Comparison of ENCODE assay signal across 21 cellular contexts in genomic region chr13:85441364-85441763, GRCh38.
DNase-seq lines count a peak whose midpoint lies in the region; ATAC-seq, FAIRE-seq and TF ChIP-seq lines count a peak whose summit lies in the region.
"Had no signal": no experiment of that assay in that cellular context is flagged by ENCODE, and none has a peak within 500 bp of the region (broad histone marks: within the 10 kb centered on the region; RNA-seq: fewer than 3 reads in every experiment).

No MANE protein-coding gene starts in this region.

- H3K4me3 ChIP-seq in A549 (peak overlapping the region; percentile 43), Karpas-422 (ENCODE audit: low read length) (no peak overlapping the region), H1 (ENCODE audit: extremely low read depth in 1 of 4, insufficient read depth in 2 of 4, low read depth in 3 of 4, low read length in 4 of 4) (no peak overlapping the region), gastrocnemius medialis (no peak overlapping the region)
- H3K4me3 ChIP-seq: GM12878, MG63 had no signal

- H3K14ac ChIP-seq in H1 (ENCODE audit: insufficient read length) = no peak overlapping the region

- H3K36me3 ChIP-seq in Karpas-422 (ENCODE audit: insufficient read depth, low read length) = no peaks in the 10 kb centered on the region
- no peaks in the 10 kb centered on the region for H3K36me3 ChIP-seq in H1 (ENCODE audit: control insufficient read depth in 2 of 4, insufficient read depth in 4 of 4, low read length in 3 of 4)
- no peaks in the 10 kb centered on the region for H3K36me3 ChIP-seq in gastrocnemius medialis
- H3K36me3 ChIP-seq: BE2C, MG63 had no signal

- TF ChIP-seq POLR2A in A549 (IDR thresholded peaks at IDR 0.05; ENCODE audit: low read length) (no peak), H1 (IDR thresholded peaks at IDR 0.05; ENCODE audit: control extremely low read depth in 1 of 2, low read depth in 2 of 2, low read length in 2 of 2) (no peak), GM12892 (IDR thresholded peaks at IDR 0.05; ENCODE audit: low read depth, low read length) (no peak), gastrocnemius medialis (IDR thresholded peaks at IDR 0.05) (no peak)

- ATAC-seq in A549 (peak in 1 of 2 experiments; percentile 81; a peak in 3 of 6 replicates), gastrocnemius medialis (no peak)
- ATAC-seq: GM12878 had no signal

- 29% methylated on average over 12 of the region's 12 CpGs for WGBS in A549 (ENCODE audit: missing lambda C conversion rate)
- 95% methylated on average over 12 of the region's 12 CpGs; no CpG with 5 or more reads in 1 of the 2 experiments for WGBS in H1 (ENCODE audit: extremely low coverage in 1 of 2, insufficient coverage in 1 of 2, insufficient read length in 1 of 2, insufficient replicate concordance in 2 of 2, low coverage in 1 of 2, low lambda C conversion rate in 2 of 2, missing lambda C conversion rate in 1 of 2), 2 experiments

- H3K18ac ChIP-seq in H1 (ENCODE audit: extremely low read depth, low read length) = no peak overlapping the region

- no peak overlapping the region for H2BK20ac ChIP-seq in H1 (ENCODE audit: low read length)

- H4K5ac ChIP-seq in H1 (ENCODE audit: insufficient read length, low read depth, low read length) = no peak overlapping the region

- TF ChIP-seq CTCF in A549 (IDR thresholded peaks at IDR 0.05) (no peak), H1 (IDR thresholded peaks at IDR 0.05; ENCODE audit: control extremely low read depth in 1 of 3, insufficient read depth in 1 of 3, low read depth in 1 of 3, low read length in 3 of 3) (no peak), gastrocnemius medialis (IDR thresholded peaks at IDR 0.05 in 4 of 5, conservative IDR thresholded peaks at IDR 0.05 in 1 of 5) (no peak)

- H4K20me1 ChIP-seq in Karpas-422 (ENCODE audit: insufficient read depth, low read depth, low read length) (no peaks in the 10 kb centered on the region), H1 (replicated peaks in 1 of 2; ENCODE audit: control insufficient read depth in 1 of 2, insufficient read depth in 2 of 2, low read length in 2 of 2) (no peaks in the 10 kb centered on the region)

- intact Hi-C loops in gastrocnemius medialis (cut with DNase I; ENCODE audit: low total_unique reads) = no loop called here

- DNase-seq in A549 (ENCODE audit: low read depth in 1 of 2, low spot score in 1 of 2) (peak in 1 of 2 experiments; percentile 38), Karpas-422 (no peak), NOMO-1 treated with DMSO at 0.1 percent for 48 hours (lab: John Stamatoyannopoulos, UW; ENCODE audit: unreplicated experiment) (peak; percentile 47), H1 (ENCODE audit: low read depth in 1 of 2, low spot score in 2 of 2) (no peak), GM12892 (ENCODE audit: insufficient read length) (no peak), gastrocnemius medialis (no peak)
- DNase-seq in activated CD4-positive, CD25-positive, alpha-beta regulatory T cell treated with anti-CD3 and anti-CD28 coated beads, Interleukin-2, amount 50 U/mL, for 72 hours = no peak
- DNase-seq: BE2C, DMS79, HCEC 1CT, MG63, NCI-H1105, NCI-H146, NCI-H2029, NCI-H345, NCI-H524, NCI-H774, SIG-M5, SK-N-SH had no signal

- H3K23me2 ChIP-seq in H1 (ENCODE audit: low read depth, low read length) = no peaks in the 10 kb centered on the region

- H3K27me3 ChIP-seq in Karpas-422 (ENCODE audit: low read length) (no peaks in the 10 kb centered on the region), H1 (replicated peaks in 1 of 4; ENCODE audit: control insufficient read depth in 3 of 4, extremely low read depth in 1 of 4, insufficient read depth in 3 of 4, low read length in 3 of 4) (no peaks in the 10 kb centered on the region), gastrocnemius medialis (no peaks in the 10 kb centered on the region)
- H3K27me3 ChIP-seq: BE2C, MG63 had no signal

- no peak overlapping the region for H3K23ac ChIP-seq in H1 (ENCODE audit: insufficient read length)

- peak overlapping the region; percentile 61 to 82 for H3K27ac ChIP-seq in A549
- H3K27ac ChIP-seq in Karpas-422 (ENCODE audit: low read length) = no peak overlapping the region
- no peak overlapping the region for H3K27ac ChIP-seq in H1 (ENCODE audit: low read depth, low read length)
- no peak overlapping the region for H3K27ac ChIP-seq in gastrocnemius medialis

- H3K4me2 ChIP-seq in A549 (peak overlapping the region; percentile 59), Karpas-422 (ENCODE audit: low read depth, low read length, poor library complexity, severe bottlenecking) (no peak overlapping the region), H1 (ENCODE audit: insufficient read depth in 1 of 2, low read depth in 2 of 2, low read length in 2 of 2) (no peak overlapping the region)
- H3K4me2 ChIP-seq: SK-N-SH had no signal

- H3K9me3 ChIP-seq in A549 (no peaks in the 10 kb centered on the region), Karpas-422 (ENCODE audit: low read length) (no peaks in the 10 kb centered on the region), H1 (ENCODE audit: insufficient read depth in 2 of 2, low read depth in 1 of 2, low read length in 1 of 2) (no peaks in the 10 kb centered on the region), gastrocnemius medialis (no peaks in the 10 kb centered on the region)
- H3K9me3 ChIP-seq: BE2C, MG63, SK-N-SH had no signal

- no peak overlapping the region for H4K91ac ChIP-seq in H1 (replicated peaks; ENCODE audit: insufficient read length, low read length)

- H2BK5ac ChIP-seq in H1 (ENCODE audit: low read depth, low read length) = no peak overlapping the region

- H3K4me1 ChIP-seq in A549 (0 out of 3 replicates have a peak, but pooled peaks cover 8% of the 10 kb centered on the region), Karpas-422 (ENCODE audit: low read length) (peaks cover 6% of the 10 kb centered on the region; the same call in 1 of the 2 replicates), H1 (replicated peaks in 1 of 4; ENCODE audit: control insufficient read depth in 3 of 4, insufficient read depth in 4 of 4, low read length in 3 of 4) (no peaks in the 10 kb centered on the region), gastrocnemius medialis (no peaks in the 10 kb centered on the region)

- no peak overlapping the region for H2AK5ac ChIP-seq in H1 (ENCODE audit: low read depth, low read length)

- no peaks in the 10 kb centered on the region for H3K9me2 ChIP-seq in Karpas-422 (replicated peaks; ENCODE audit: insufficient read depth, low read length)
- H3K9me2 ChIP-seq: SK-N-SH had no signal

- TF ChIP-seq RAD21 in A549 (conservative IDR thresholded peaks at IDR 0.05 in 1 of 2, IDR thresholded peaks at IDR 0.05 in 1 of 2) (no peak), H1 (IDR thresholded peaks at IDR 0.05 in 1 of 2, conservative IDR thresholded peaks at IDR 0.05 in 1 of 2; ENCODE audit: low read depth in 2 of 2, low read length in 2 of 2) (no peak)

- POLR2A ChIA-PET in A549 (lab: Yijun Ruan, JAX) (no interaction called here), H1 (lab: Charles Lee; ENCODE audit: partially characterized antibody) (no interaction called here)

- in situ Hi-C loops in gastrocnemius medialis (cut with MboI; ENCODE audit: low sequenced_read_pairs in 4 of 4) = no loop called here

- H3K9ac ChIP-seq in Karpas-422 (ENCODE audit: low read length) = no peak overlapping the region
- H3K9ac ChIP-seq in H1 (replicated peaks in 1 of 4; ENCODE audit: extremely low read depth in 1 of 4, low read depth in 3 of 4, low read length in 3 of 4) = no peak overlapping the region
- H3K9ac ChIP-seq: SK-N-SH had no signal

- H2AFZ ChIP-seq in Karpas-422 (ENCODE audit: low read length) (peak overlapping the region; percentile 73), H1 (ENCODE audit: low read length) (0 out of 2 replicates have a peak overlapping the region, but pooled peaks have one; percentile 31)

- H2BK12ac ChIP-seq in H1 (ENCODE audit: low read depth, low read length) = no peak overlapping the region

- TF ChIP-seq EP300 in A549 (IDR thresholded peaks at IDR 0.05) (no peak), H1 (IDR thresholded peaks at IDR 0.05; ENCODE audit: borderline replicate concordance in 1 of 2, low read depth in 2 of 2, low read length in 2 of 2) (no peak)

- CTCF ChIA-PET in A549 (lab: Yijun Ruan, JAX) = no interaction called here
- CTCF ChIA-PET in H1 (lab: Charles Lee; ENCODE audit: partially characterized antibody) = no interaction called here

- no peak overlapping the region for H3K4ac ChIP-seq in H1 (replicated peaks; ENCODE audit: insufficient read length, low read depth, low read length)

- H2BK15ac ChIP-seq in H1 (ENCODE audit: low read length) = no peak overlapping the region

- FAIRE-seq in A549 (lab: Jason Lieb, UNC) (no peak), H1 (lab: Jason Lieb, UNC) (no peak), GM12892 (lab: Jason Lieb, UNC) (no peak)
- FAIRE-seq: A204.1, GM12878 had no signal

- H3K56ac ChIP-seq in H1 (replicated peaks; ENCODE audit: insufficient read length, low read depth, low read length) = no peak overlapping the region

- no peak overlapping the region for H4K8ac ChIP-seq in H1 (ENCODE audit: extremely low read depth, insufficient read depth, low read length)

- no peak overlapping the region for H2BK120ac ChIP-seq in H1 (replicated peaks; ENCODE audit: low read depth, low read length)

- H3K79me2 ChIP-seq in Karpas-422 (ENCODE audit: low read length) = no peaks in the 10 kb centered on the region
- no peaks in the 10 kb centered on the region for H3K79me2 ChIP-seq in H1 (ENCODE audit: control insufficient read depth in 1 of 2, insufficient read depth in 2 of 2, low read length in 2 of 2)

- no peaks in the 10 kb centered on the region for H3K79me1 ChIP-seq in H1 (ENCODE audit: low read depth, low read length)

TF ChIP-seq in A549, 52 proteins besides CTCF, POLR2A, EP300 and RAD21 (continues in another document):
- TF ChIP-seq ESRRA (IDR thresholded peaks at IDR 0.05; ENCODE audit: borderline replicate concordance, low read length) (no peak), NPAS2 (CRISPR knock-in tag; IDR thresholded peaks at IDR 0.05; ENCODE audit: borderline replicate concordance) (no peak), BHLHE40 (IDR thresholded peaks at IDR 0.05; ENCODE audit: low read depth, low read length) (no peak)

TF ChIP-seq in H1, 55 proteins besides CTCF, POLR2A, EP300 and RAD21:
- TF ChIP-seq TBP (IDR thresholded peaks at IDR 0.05; ENCODE audit: low read depth, low read length) (no peak), EZH2 (IDR thresholded peaks at IDR 0.05; ENCODE audit: low read depth, low read length, severe bottlenecking) (no peak), JUND (IDR thresholded peaks at IDR 0.05; ENCODE audit: low read length) (no peak), NANOG (IDR thresholded peaks at IDR 0.05; ENCODE audit: insufficient read depth, low read depth, low read length, poor library complexity, severe bottlenecking) (no peak), HDAC6 (IDR thresholded peaks at IDR 0.05; ENCODE audit: low read depth, low read length) (no peak), FOSL1 (IDR thresholded peaks at IDR 0.05; ENCODE audit: insufficient read depth, low read depth, low read length) (no peak), CTBP2 (IDR thresholded peaks at IDR 0.05; ENCODE audit: borderline replicate concordance, insufficient read depth, insufficient read length, low read length) (no peak), POLR2AphosphoS5 (IDR thresholded peaks at IDR 0.05; ENCODE audit: low read depth, low read length) (no peak), BRCA1 (IDR thresholded peaks at IDR 0.05; ENCODE audit: low read depth, low read length) (no peak), PHF8 (conservative IDR thresholded peaks at IDR 0.05; ENCODE audit: low read depth, low read length) (no peak), KDM5A (IDR thresholded peaks at IDR 0.05; ENCODE audit: low read length) (no peak)

Comparison
In these comparisons a context has a peak if more than half of its experiments do, and no peak if none do; other contexts are left out.
1. H3K27ac ChIP-seq: peak in A549 (2 of 2); none in Karpas-422 (single experiment), H1 (single experiment) and gastrocnemius medialis (0 of 4).